7 cellular contexts compared by ENCODE assay signal in the genomic region with DNA sequence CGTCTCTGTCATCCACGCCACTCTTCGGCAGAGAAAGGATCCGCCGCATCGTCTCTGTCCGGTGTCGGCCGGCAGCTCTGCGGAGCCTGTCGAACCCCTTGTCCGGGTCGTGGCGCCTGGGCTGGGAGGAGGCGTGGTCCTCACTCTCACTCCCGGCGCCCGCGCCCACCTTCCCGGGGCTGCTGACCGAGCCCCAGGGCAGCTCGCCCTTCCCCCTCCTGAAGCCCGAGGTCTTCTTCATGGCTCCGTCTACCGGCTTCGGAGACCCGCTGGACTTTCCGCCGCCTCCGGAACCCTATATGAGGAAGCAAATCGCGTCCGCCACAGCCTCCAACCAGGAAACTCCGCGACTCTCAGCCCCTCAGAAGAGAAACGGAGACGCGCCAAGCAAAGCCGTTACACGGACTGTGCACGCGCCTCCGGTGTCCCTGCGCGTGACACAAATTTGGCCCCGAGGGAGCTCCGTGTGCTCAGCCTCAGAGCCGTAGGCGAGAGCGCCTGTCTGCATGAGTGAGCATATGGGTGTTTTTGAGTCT.
A peak's percentile ranks its signal among the peaks of the same experiment; 100 is the strongest.
DNase-seq lines count a peak whose midpoint lies in the region; ATAC-seq and TF ChIP-seq lines count a peak whose summit lies in the region.
"Not testable (repeated sequence)": the region's sequence is repeated elsewhere in the genome, so short reads cannot be mapped to it uniquely, and the experiment has no call there.

No MANE protein-coding gene starts in this region.

- not testable (repeated sequence) for H3K9me3 ChIP-seq in naive thymus-derived CD4-positive, alpha-beta T cell (ENCODE audit: control insufficient read depth in 2 of 3, low read length in 3 of 3)

- H3K36me3 ChIP-seq in naive thymus-derived CD4-positive, alpha-beta T cell (ENCODE audit: control insufficient read depth in 2 of 3, insufficient read depth in 3 of 3, low read length in 3 of 3): not testable (repeated sequence)

- H3K27ac Mint-ChIP-seq in WTC11; dendritic cell treated with granulocyte-macrophage colony-stimulating factor and Interleukin-4, amounts not matched to agents 40 ng/mL and 50 ng/mL, for 4 days; naive thymus-derived CD4-positive, alpha-beta T cell: not testable (repeated sequence)

- H3K27me3 ChIP-seq in naive thymus-derived CD4-positive, alpha-beta T cell (ENCODE audit: control insufficient read depth in 2 of 2, insufficient read depth in 2 of 2, low read length in 2 of 2): not testable (repeated sequence)

- DNase-seq in WTC11 (ENCODE audit: low spot score): peak; percentile 9
- peak in 1 of 9 donors; percentile 0 for DNase-seq in naive thymus-derived CD4-positive, alpha-beta T cell

- not testable (repeated sequence) for H3K4me3 Mint-ChIP-seq in WTC11
- H3K4me3 Mint-ChIP-seq in dendritic cell treated with granulocyte-macrophage colony-stimulating factor and Interleukin-4, amounts not matched to agents 40 ng/mL and 50 ng/mL, for 4 days: peak overlapping the region; percentile 21
- peak overlapping the region in 7 of 10 donors; percentile 16 to 74 (median 62) for H3K4me3 Mint-ChIP-seq in naive thymus-derived CD4-positive, alpha-beta T cell

- ATAC-seq in GM18502 (IDR thresholded peaks at IDR 0.05; ENCODE audit: poor library complexity, unreplicated experiment) (peak; percentile 60), GM19463 (IDR thresholded peaks at IDR 0.05; ENCODE audit: unreplicated experiment) (peak; percentile 81), HG02798 (IDR thresholded peaks at IDR 0.05; ENCODE audit: poor library complexity, unreplicated experiment) (peak; percentile 86), HG03520 (IDR thresholded peaks at IDR 0.05; ENCODE audit: unreplicated experiment) (peak; percentile 74), WTC11 (peak; percentile 38; the same call in 1 of the 2 replicates)
- ATAC-seq in naive thymus-derived CD4-positive, alpha-beta T cell: not testable (repeated sequence)

- not testable (repeated sequence) for TF ChIP-seq CTCF in WTC11 (IDR thresholded peaks at IDR 0.05)

- not testable (repeated sequence) for H3K4me1 ChIP-seq in naive thymus-derived CD4-positive, alpha-beta T cell (ENCODE audit: control insufficient read depth in 2 of 2, insufficient read depth in 2 of 2, low read length in 2 of 2)

- H3K27ac ChIP-seq in naive thymus-derived CD4-positive, alpha-beta T cell (ENCODE audit: low read depth, low read length): not testable (repeated sequence)

- H3K9me3 Mint-ChIP-seq in WTC11: peaks cover 69% of the 10 kb centered on the region
- not testable (repeated sequence) for H3K9me3 Mint-ChIP-seq in dendritic cell treated with granulocyte-macrophage colony-stimulating factor and Interleukin-4, amounts not matched to agents 40 ng/mL and 50 ng/mL, for 4 days; naive thymus-derived CD4-positive, alpha-beta T cell

- CTCF ChIA-PET in WTC11 (lab: Charles Lee); naive thymus-derived CD4-positive, alpha-beta T cell (lab: Charles Lee): not testable (repeated sequence)

- peaks cover 51% of the 10 kb centered on the region for H3K36me3 Mint-ChIP-seq in WTC11
- H3K36me3 Mint-ChIP-seq in dendritic cell treated with granulocyte-macrophage colony-stimulating factor and Interleukin-4, amounts not matched to agents 40 ng/mL and 50 ng/mL, for 4 days (ENCODE audit: low read depth); naive thymus-derived CD4-positive, alpha-beta T cell: not testable (repeated sequence)

- not testable (repeated sequence) for H3K4me3 ChIP-seq in naive thymus-derived CD4-positive, alpha-beta T cell (ENCODE audit: low read length)

- H3K27me3 Mint-ChIP-seq in WTC11 (ENCODE audit: low read depth): not testable (repeated sequence)
- peaks cover 18% of the 10 kb centered on the region for H3K27me3 Mint-ChIP-seq in dendritic cell treated with granulocyte-macrophage colony-stimulating factor and Interleukin-4, amounts not matched to agents 40 ng/mL and 50 ng/mL, for 4 days
- H3K27me3 Mint-ChIP-seq in naive thymus-derived CD4-positive, alpha-beta T cell: peaks cover 11 to 48% (median 31%) of the 10 kb centered on the region in 5 donors

- H3K4me1 Mint-ChIP-seq in WTC11; dendritic cell treated with granulocyte-macrophage colony-stimulating factor and Interleukin-4, amounts not matched to agents 40 ng/mL and 50 ng/mL, for 4 days (ENCODE audit: low read depth); naive thymus-derived CD4-positive, alpha-beta T cell: not testable (repeated sequence)

- POLR2A ChIA-PET in WTC11 (lab: Charles Lee); naive thymus-derived CD4-positive, alpha-beta T cell (lab: Charles Lee): not testable (repeated sequence)

- intact Hi-C loops in dendritic cell treated with granulocyte-macrophage colony-stimulating factor and Interleukin-4, amounts not matched to agents 40 ng/mL and 50 ng/mL, for 4 days (cut with micrococcal nuclease); naive thymus-derived CD4-positive, alpha-beta T cell (cut with micrococcal nuclease): not testable (repeated sequence)
